22 cellular contexts compared by ENCODE assay signal in the genomic region with DNA sequence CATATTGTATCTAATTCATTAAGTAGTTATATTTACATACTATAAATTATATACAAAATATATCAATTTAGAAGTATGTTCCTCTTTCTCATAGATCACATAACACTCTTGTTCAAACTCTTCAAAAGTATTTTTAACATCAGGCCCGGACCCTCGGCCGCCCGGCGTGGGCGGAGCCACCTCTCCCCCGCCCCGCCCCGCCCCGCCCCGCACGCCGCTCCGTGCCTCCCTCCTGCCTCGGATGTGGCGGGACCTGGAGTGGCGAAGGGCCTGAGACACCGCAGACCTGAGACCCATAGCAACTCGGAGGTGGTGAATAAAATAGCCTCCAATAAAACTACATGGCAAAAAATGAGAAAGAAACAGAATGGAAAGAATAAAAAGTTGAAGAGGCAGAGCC.
"Had no signal": no experiment of that assay in that cellular context is flagged by ENCODE, and none has a peak within 500 bp of the region (broad histone marks: within the 10 kb centered on the region; RNA-seq: fewer than 3 reads in every experiment).

No MANE protein-coding gene starts in this region.

- H2AFZ ChIP-seq: hepatocyte had no signal

- H3K9me3 ChIP-seq: colonic mucosa, gastroesophageal sphincter, heart left ventricle, lower lobe of right lung, neutrophil, pancreas, right lobe of liver, tibial artery, upper lobe of left lung, uterus had no signal

- H3K9me3 Mint-ChIP-seq: stimulated activated naive CD8-positive, alpha-beta T cell treated with anti-CD3 and anti-CD28 coated beads, Interleukin-15, amount 100 ng/mL, for 72 hours had no signal

- H3K27ac Mint-ChIP-seq: dendritic cell treated with granulocyte-macrophage colony-stimulating factor and Interleukin-4, amounts not matched to agents 40 ng/mL and 50 ng/mL, for 4 days; natural killer cell; stimulated activated naive B cell treated with anti-CD40 and anti-IgM and Interleukin-4, amounts not matched to agents 10 μg/mL and 1 μg/mL and 100 μg/mL, for 72 hours; stimulated activated naive CD8-positive, alpha-beta T cell treated with anti-CD3 and anti-CD28 coated beads, Interleukin-15, amount 100 ng/mL, for 72 hours had no signal

- H3K36me3 Mint-ChIP-seq: natural killer cell; stimulated activated naive B cell treated with anti-CD40 and anti-IgM and Interleukin-4, amounts not matched to agents 10 μg/mL and 1 μg/mL and 100 μg/mL, for 72 hours had no signal

- H3K4me2 ChIP-seq: hepatocyte had no signal

- H3K36me3 ChIP-seq: colonic mucosa, esophagus muscularis mucosa, gastroesophageal sphincter, heart left ventricle, lower lobe of right lung, neutrophil, pancreas, right lobe of liver, tibial artery, upper lobe of left lung, uterus had no signal

- ATAC-seq: foreskin keratinocyte; gastroesophageal sphincter; heart left ventricle; left ventricle myocardium superior; lower lobe of right lung; natural killer cell; pancreas; right lobe of liver; stimulated activated naive B cell treated with anti-CD40 and anti-IgM and Interleukin-4, amounts not matched to agents 10 μg/mL and 1 μg/mL and 100 μg/mL, for 72 hours; stimulated activated naive CD8-positive, alpha-beta T cell treated with anti-CD3 and anti-CD28 coated beads, Interleukin-15, amount 100 ng/mL, for 72 hours had no signal

- H3K4me3 Mint-ChIP-seq: dendritic cell treated with granulocyte-macrophage colony-stimulating factor and Interleukin-4, amounts not matched to agents 40 ng/mL and 50 ng/mL, for 4 days; natural killer cell; stimulated activated naive B cell treated with anti-CD40 and anti-IgM and Interleukin-4, amounts not matched to agents 10 μg/mL and 1 μg/mL and 100 μg/mL, for 72 hours; stimulated activated naive CD8-positive, alpha-beta T cell treated with anti-CD3 and anti-CD28 coated beads, Interleukin-15, amount 100 ng/mL, for 72 hours had no signal

- H3K4me1 Mint-ChIP-seq: natural killer cell; stimulated activated naive B cell treated with anti-CD40 and anti-IgM and Interleukin-4, amounts not matched to agents 10 μg/mL and 1 μg/mL and 100 μg/mL, for 72 hours; stimulated activated naive CD8-positive, alpha-beta T cell treated with anti-CD3 and anti-CD28 coated beads, Interleukin-15, amount 100 ng/mL, for 72 hours had no signal

- H3K79me2 ChIP-seq: hepatocyte had no signal

- H3K4me3 ChIP-seq: colonic mucosa, esophagus muscularis mucosa, gastroesophageal sphincter, heart left ventricle, hepatocyte, lower lobe of right lung, pancreas, right lobe of liver, tibial artery, upper lobe of left lung, uterus had no signal

- H3K27me3 ChIP-seq: colonic mucosa, esophagus muscularis mucosa, heart left ventricle, hepatocyte, neutrophil, pancreas, right lobe of liver, tibial artery, upper lobe of left lung, uterus had no signal

- H3K27ac ChIP-seq: colonic mucosa, esophagus muscularis mucosa, foreskin keratinocyte, gastroesophageal sphincter, heart left ventricle, hepatocyte, lower lobe of right lung, neutrophil, pancreas, right lobe of liver, tibial artery, upper lobe of left lung, uterus had no signal

- H3K4me1 ChIP-seq: colonic mucosa, esophagus muscularis mucosa, foreskin keratinocyte, gastroesophageal sphincter, heart left ventricle, lower lobe of right lung, pancreas, right lobe of liver, tibial artery, upper lobe of left lung, uterus had no signal

- DNase-seq: colonic mucosa; effector CD8-positive, alpha-beta T cell; foreskin keratinocyte; heart left ventricle; left ventricle myocardium superior; lower lobe of right lung; natural killer cell; pancreas; right lobe of liver; small intestine; stimulated activated CD4-positive, alpha-beta T cell treated with anti-CD3 and anti-CD28 coated beads, Interleukin-15, amount 100 ng/mL, for 24 hours; stimulated activated CD4-positive, alpha-beta T cell treated with anti-CD3 and anti-CD28 coated beads, Interleukin-2, amount 100 ng/mL, for 48 hours; stimulated activated naive B cell treated with anti-CD40 and anti-IgM and Interleukin-4, amounts not matched to agents 10 μg/mL and 1 μg/mL and 100 μg/mL, for 72 hours; stimulated activated naive CD8-positive, alpha-beta T cell treated with anti-CD3 and anti-CD28 coated beads, Interleukin-15, amount 100 ng/mL, for 72 hours; tibial artery; uterus had no signal

- H3K27me3 Mint-ChIP-seq: dendritic cell treated with granulocyte-macrophage colony-stimulating factor and Interleukin-4, amounts not matched to agents 40 ng/mL and 50 ng/mL, for 4 days; stimulated activated naive B cell treated with anti-CD40 and anti-IgM and Interleukin-4, amounts not matched to agents 10 μg/mL and 1 μg/mL and 100 μg/mL, for 72 hours; stimulated activated naive CD8-positive, alpha-beta T cell treated with anti-CD3 and anti-CD28 coated beads, Interleukin-15, amount 100 ng/mL, for 72 hours had no signal
